20 cellular contexts compared by ENCODE assay signal in the genomic region with DNA sequence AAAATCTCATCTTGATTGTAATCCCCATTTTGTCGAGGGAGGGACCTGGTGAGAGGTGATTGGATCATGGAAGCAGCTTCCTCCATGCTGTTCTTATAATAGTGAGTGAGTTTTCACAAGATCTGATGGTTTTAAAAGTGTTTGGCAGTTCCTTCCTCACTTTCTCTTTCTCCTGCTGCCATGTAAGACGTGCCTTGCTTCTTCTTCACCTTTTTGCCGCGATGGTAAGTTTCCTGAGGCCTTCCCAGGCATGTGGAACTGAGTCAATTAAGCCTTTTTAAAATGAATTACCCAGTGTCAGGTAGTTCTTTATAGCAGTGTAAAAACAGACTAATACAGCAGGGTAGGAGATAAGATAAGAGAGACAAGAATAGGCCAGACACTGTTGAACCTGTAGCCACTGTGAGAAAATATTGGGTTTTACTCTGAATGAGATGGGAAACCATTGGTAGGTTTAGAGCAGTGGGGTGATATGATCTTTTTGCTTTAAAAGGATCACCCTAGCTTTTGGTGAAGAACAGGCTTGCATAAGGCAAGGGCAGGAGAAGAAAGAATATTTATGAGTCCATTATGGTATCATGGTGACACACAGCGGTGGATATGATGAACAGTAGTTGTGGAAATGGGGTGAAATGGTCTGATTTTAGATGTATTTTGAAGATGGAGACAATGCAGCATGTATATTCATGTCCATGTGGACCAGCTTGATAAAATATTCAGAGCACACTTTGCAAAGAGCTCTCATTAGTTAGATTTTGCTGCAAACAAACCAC. TPM values are rescaled to one million over a fixed set of nuclear protein-coding genes. Genes with fewer than 3 reads are reported as not detected.
DNase-seq lines count a peak whose midpoint lies in the region; TF ChIP-seq lines count a peak whose summit lies in the region.
"Had no signal": no experiment of that assay in that cellular context is flagged by ENCODE, and none has a peak within 500 bp of the region (broad histone marks: within the 10 kb centered on the region; RNA-seq: fewer than 3 reads in every experiment).

No MANE protein-coding gene starts in this region.

- H3K27ac Mint-ChIP-seq in activated CD4-positive, alpha-beta T cell treated with anti-CD3 and anti-CD28 coated beads, Interleukin-2, amount 10 ng/mL, durations not matched to agents 7 days and 5 days: no peak overlapping the region
- H3K27ac Mint-ChIP-seq: CD8-positive, alpha-beta T cell; GM23338; nephron progenitor cell had no signal

- H3K27ac ChIP-seq in SK-N-SH (ENCODE audit: low read depth in 2 of 2, low read length in 1 of 2): no peak overlapping the region
- H3K27ac ChIP-seq: esophagus squamous epithelium, testis had no signal

- H3K27me3 ChIP-seq in SK-N-SH (ENCODE audit: insufficient read depth): no peaks in the 10 kb centered on the region; the same call in 1 of the 2 replicates
- H3K27me3 ChIP-seq: esophagus squamous epithelium, testis had no signal

- no peak overlapping the region for H3K4me3 ChIP-seq in SK-N-SH (ENCODE audit: low read depth in 2 of 2, low read length in 1 of 2)
- no peak overlapping the region for H3K4me3 ChIP-seq in foreskin fibroblast (ENCODE audit: low read depth in 1 of 2, low read length in 2 of 2)
- H3K4me3 ChIP-seq: esophagus squamous epithelium, GM23338, testis had no signal

- H3K4me1 ChIP-seq in SK-N-SH (ENCODE audit: control insufficient read depth in 1 of 2, insufficient read depth in 2 of 2, low read depth in 1 of 2, low read length in 1 of 2): no peaks in the 10 kb centered on the region
- H3K4me1 ChIP-seq: esophagus squamous epithelium, testis had no signal

- H3K36me3 ChIP-seq in SK-N-SH (replicated peaks in 1 of 2; ENCODE audit: control insufficient read depth in 1 of 2, insufficient read depth in 2 of 2, low read length in 1 of 2): no peaks in the 10 kb centered on the region
- H3K36me3 ChIP-seq: esophagus squamous epithelium had no signal

- POLR2A ChIA-PET in SK-N-SH (lab: Yijun Ruan, JAX): no interaction called here
- POLR2A ChIA-PET in activated CD4-positive, alpha-beta T cell treated with anti-CD3 and anti-CD28 coated beads, Interleukin-2, amount 10 ng/mL, durations not matched to agents 7 days and 5 days (lab: Charles Lee): no interaction called here

- 7% methylated on average over 5 of the region's 5 CpGs for WGBS in SK-N-SH (ENCODE audit: low lambda C conversion rate)

- peaks cover 7% of the 10 kb centered on the region for H3K27me3 Mint-ChIP-seq in activated CD4-positive, alpha-beta T cell treated with anti-CD3 and anti-CD28 coated beads, Interleukin-2, amount 10 ng/mL, durations not matched to agents 7 days and 5 days

- H3K36me3 Mint-ChIP-seq in activated CD4-positive, alpha-beta T cell treated with anti-CD3 and anti-CD28 coated beads, Interleukin-2, amount 10 ng/mL, durations not matched to agents 7 days and 5 days (ENCODE audit: low read depth): no peaks in the 10 kb centered on the region
- H3K36me3 Mint-ChIP-seq: CD8-positive, alpha-beta T cell had no signal

- H3K9me2 ChIP-seq in SK-N-SH: no peaks in the 10 kb centered on the region

- peak; percentile 69 for TF ChIP-seq CTCF in SK-N-SH (IDR thresholded peaks at IDR 0.05)
- TF ChIP-seq CTCF in foreskin fibroblast (IDR thresholded peaks at IDR 0.05; ENCODE audit: low read depth, low read length): peak; percentile 34

- peaks cover 4% of the 10 kb centered on the region for H3K9me3 Mint-ChIP-seq in activated CD4-positive, alpha-beta T cell treated with anti-CD3 and anti-CD28 coated beads, Interleukin-2, amount 10 ng/mL, durations not matched to agents 7 days and 5 days

- no peaks in the 10 kb centered on the region for H3F3A ChIP-seq in SK-N-SH (replicated peaks; ENCODE audit: insufficient read depth)

- TF ChIP-seq EP300 in SK-N-SH (IDR thresholded peaks at IDR 0.05; ENCODE audit: borderline replicate concordance in 1 of 2, low read depth in 1 of 2, low read length in 1 of 2): no peak

- no peaks in the 10 kb centered on the region for H4K20me1 ChIP-seq in SK-N-SH (ENCODE audit: insufficient read depth)

- H3K9me3 ChIP-seq in SK-N-SH: no peaks in the 10 kb centered on the region
- H3K9me3 ChIP-seq: esophagus squamous epithelium, testis had no signal

- TF ChIP-seq RAD21 in SK-N-SH (IDR thresholded peaks at IDR 0.05; ENCODE audit: low read length): peak; percentile 83

- no peak overlapping the region for H3K9ac ChIP-seq in SK-N-SH

- no peaks in the 10 kb centered on the region for H3K4me1 Mint-ChIP-seq in activated CD4-positive, alpha-beta T cell treated with anti-CD3 and anti-CD28 coated beads, Interleukin-2, amount 10 ng/mL, durations not matched to agents 7 days and 5 days
- H3K4me1 Mint-ChIP-seq: GM23338, nephron progenitor cell had no signal

- CTCF ChIA-PET in SK-N-SH (lab: Yijun Ruan, JAX): interaction anchor here (0.9 to 1.6 kb wide), 10 partner anchors 9 to 283 kb away, joined by 3 to 5 read pairs (median 4); no protein-coding TSS in a partner anchor
- CTCF ChIA-PET in activated CD4-positive, alpha-beta T cell treated with anti-CD3 and anti-CD28 coated beads, Interleukin-2, amount 10 ng/mL, durations not matched to agents 7 days and 5 days (lab: Charles Lee): no interaction called here

- no peak overlapping the region for H3K4me3 Mint-ChIP-seq in activated CD4-positive, alpha-beta T cell treated with anti-CD3 and anti-CD28 coated beads, Interleukin-2, amount 10 ng/mL, durations not matched to agents 7 days and 5 days
- H3K4me3 Mint-ChIP-seq: CD8-positive, alpha-beta T cell; GM23338; nephron progenitor cell had no signal

- no peak overlapping the region for H2AFZ ChIP-seq in SK-N-SH (ENCODE audit: low read depth)
- H2AFZ ChIP-seq: GM23338 had no signal

- no peaks in the 10 kb centered on the region for H3K79me2 ChIP-seq in SK-N-SH (ENCODE audit: insufficient read depth)

- H3K4me2 ChIP-seq in SK-N-SH: no peak overlapping the region
- H3K4me2 ChIP-seq: GM23338 had no signal

- DNase-seq in AG20443 (ENCODE audit: low spot score): peak; percentile 64
- DNase-seq in HT1080 (ENCODE audit: low read depth): peak; percentile 40
- DNase-seq in SK-N-SH: peak; percentile 30
- peak in 1 of 2 donors; percentile 16 for DNase-seq in foreskin fibroblast
- no peak for DNase-seq in activated naive CD4-positive, alpha-beta T cell (lab: John Stamatoyannopoulos, UW)
- DNase-seq in activated CD4-positive, alpha-beta T cell treated with anti-CD3 and anti-CD28 coated beads, Interleukin-2, amount 10 ng/mL, durations not matched to agents 7 days and 5 days: no peak
- no peak for DNase-seq in NCI-H345 treated with DMSO at 0.1 percent for 48 hours (lab: John Stamatoyannopoulos, UW; ENCODE audit: unreplicated experiment)
- no peak for DNase-seq in medulla oblongata (ENCODE audit: extremely low spot score)
- DNase-seq: activated CD8-positive, alpha-beta memory T cell treated with anti-CD3 and anti-CD28 coated beads for 24 hours; anterior cingulate cortex; CD8-positive, alpha-beta T cell; esophagus squamous epithelium; GF-D8; left ventricle myocardium superior; NCI-H2081 treated with DMSO at 0.1 percent for 48 hours; nephron progenitor cell; retina; testis had no signal

TF ChIP-seq in SK-N-SH, 30 proteins besides CTCF, POLR2A, EP300 and RAD21:
- TF ChIP-seq FOXM1 (IDR thresholded peaks at IDR 0.05; ENCODE audit: low read depth) (no peak), SMC3 (IDR thresholded peaks at IDR 0.05; ENCODE audit: low read depth, low read length) (peak; percentile 82)

RNA-seq across cellular contexts. Expression of a gene that starts 11.5 kb away (rescaled TPM):
- not detected in 2 replicates for total RNA-seq in HT1080 (2014; rRNA removed; shearing (Covaris generic))
- not detected in 2 replicates for polyA plus RNA-seq in HT1080 (2015; cell fraction: cytosol; rRNA removed)
- polyA plus RNA-seq in HT1080 (2015; cell fraction: nucleus; rRNA removed): not detected in 2 replicates
- polyA plus RNA-seq in SK-N-SH (2012; rRNA removed): not detected in 2 replicates
- polyA plus RNA-seq in SK-N-SH (2012; cell fraction: cytosol; rRNA removed): not detected in 2 replicates
- polyA plus RNA-seq in SK-N-SH (2012; cell fraction: nucleus; rRNA removed): not detected in 2 replicates
- total RNA-seq in activated CD4-positive, alpha-beta T cell treated with anti-CD3 and anti-CD28 coated beads, Interleukin-2, amount 10 ng/mL, durations not matched to agents 7 days and 5 days: not detected
- total RNA-seq: CD8-positive, alpha-beta T cell; dermis microvascular lymphatic vessel endothelial cell; esophagus squamous epithelium; GM23338; left ventricle myocardium superior had no signal
- polyA plus RNA-seq: GM23338 had no signal

RNA-seq across cellular contexts. Expression of a gene that starts 37.1 kb away (rescaled TPM):
- not detected in 2 replicates for total RNA-seq in HT1080 (2014; rRNA removed; shearing (Covaris generic))
- polyA plus RNA-seq in HT1080 (2015; cell fraction: cytosol; rRNA removed): not detected in 2 replicates
- polyA plus RNA-seq in HT1080 (2015; cell fraction: nucleus; rRNA removed): not detected in 2 replicates
- not detected in 2 replicates for polyA plus RNA-seq in SK-N-SH (2012; rRNA removed)
- not detected in 2 replicates for polyA plus RNA-seq in SK-N-SH (2012; cell fraction: cytosol; rRNA removed)
- polyA plus RNA-seq in SK-N-SH (2012; cell fraction: nucleus; rRNA removed): not detected in 2 replicates
- not detected for total RNA-seq in activated CD4-positive, alpha-beta T cell treated with anti-CD3 and anti-CD28 coated beads, Interleukin-2, amount 10 ng/mL, durations not matched to agents 7 days and 5 days
- total RNA-seq: CD8-positive, alpha-beta T cell; dermis microvascular lymphatic vessel endothelial cell; esophagus squamous epithelium; GM23338; left ventricle myocardium superior had no signal
- polyA plus RNA-seq: GM23338 had no signal

RNA-seq across cellular contexts. Expression of a gene that starts 57.0 kb away (rescaled TPM):
- total RNA-seq in HT1080 (2014; rRNA removed; shearing (Covaris generic)): not detected in 2 replicates
- not detected in 2 replicates for polyA plus RNA-seq in HT1080 (2015; cell fraction: cytosol; rRNA removed)
- not detected in 2 replicates for polyA plus RNA-seq in HT1080 (2015; cell fraction: nucleus; rRNA removed)
- 0.10 TPM in 2 replicates for polyA plus RNA-seq in SK-N-SH (2012; rRNA removed)
- under 0.01 and 0.03 TPM in 2 replicates for polyA plus RNA-seq in SK-N-SH (2012; cell fraction: cytosol; rRNA removed)
- polyA plus RNA-seq in SK-N-SH (2012; cell fraction: nucleus; rRNA removed): 0.15 TPM in 1 of 2 replicates, not detected in the other
- total RNA-seq in activated CD4-positive, alpha-beta T cell treated with anti-CD3 and anti-CD28 coated beads, Interleukin-2, amount 10 ng/mL, durations not matched to agents 7 days and 5 days: not detected
- total RNA-seq: CD8-positive, alpha-beta T cell; dermis microvascular lymphatic vessel endothelial cell; esophagus squamous epithelium; GM23338; left ventricle myocardium superior had no signal
- polyA plus RNA-seq: GM23338 had no signal

RNA-seq across cellular contexts. Expression of a gene that starts 58.0 kb away (rescaled TPM):
- total RNA-seq in HT1080 (2014; rRNA removed; shearing (Covaris generic)): not detected in 2 replicates
- not detected in 2 replicates for polyA plus RNA-seq in HT1080 (2015; cell fraction: cytosol; rRNA removed)
- polyA plus RNA-seq in HT1080 (2015; cell fraction: nucleus; rRNA removed): not detected in 2 replicates
- polyA plus RNA-seq in SK-N-SH (2012; rRNA removed): not detected in 2 replicates
- not detected in 2 replicates for polyA plus RNA-seq in SK-N-SH (2012; cell fraction: cytosol; rRNA removed)
- polyA plus RNA-seq in SK-N-SH (2012; cell fraction: nucleus; rRNA removed): not detected in 2 replicates
- total RNA-seq in activated CD4-positive, alpha-beta T cell treated with anti-CD3 and anti-CD28 coated beads, Interleukin-2, amount 10 ng/mL, durations not matched to agents 7 days and 5 days: not detected
- total RNA-seq: CD8-positive, alpha-beta T cell; dermis microvascular lymphatic vessel endothelial cell; esophagus squamous epithelium; GM23338; left ventricle myocardium superior had no signal
- polyA plus RNA-seq: GM23338 had no signal

Comparison
In these comparisons a context has a peak if more than half of its experiments do, and no peak if none do; other contexts are left out.
1. DNase-seq: peak in AG20443 (single experiment), HT1080 (single experiment) and SK-N-SH (single experiment); none in activated naive CD4-positive, alpha-beta T cell (0 of 4), activated CD4-positive, alpha-beta T cell treated with anti-CD3 and anti-CD28 coated beads, Interleukin-2, amount 10 ng/mL, durations not matched to agents 7 days and 5 days (single experiment), NCI-H345 treated with DMSO at 0.1 percent for 48 hours (single experiment) and medulla oblongata (single experiment).